In genomic region chr2:201261471-201261870, GRCh38 we compare ENCODE assay signal across 9 cellular contexts. TPM values are rescaled to one million over a fixed set of nuclear protein-coding genes. Genes with fewer than 3 reads are reported as not detected.
A peak's percentile ranks its signal among the peaks of the same experiment; 100 is the strongest.
DNase-seq lines count a peak whose midpoint lies in the region; ATAC-seq and TF ChIP-seq lines count a peak whose summit lies in the region.
"Had no signal": no experiment of that assay in that cellular context is flagged by ENCODE, and none has a peak within 500 bp of the region (broad histone marks: within the 10 kb centered on the region; RNA-seq: fewer than 3 reads in every experiment).

No MANE protein-coding gene starts in this region.

- peak; percentile 16 to 19 for ATAC-seq in CD4-positive, CD25-positive, alpha-beta regulatory T cell (ENCODE audit: low read depth in 2 of 2)
- ATAC-seq in HG02623 (IDR thresholded peaks at IDR 0.05; ENCODE audit: unreplicated experiment) (no peak), GM21515 (IDR thresholded peaks at IDR 0.05; ENCODE audit: unreplicated experiment) (no peak), GM18907 (IDR thresholded peaks at IDR 0.05; ENCODE audit: unreplicated experiment) (no peak)

- DNase-seq in CD4-positive, CD25-positive, alpha-beta regulatory T cell = peak; percentile 46 to 89 (median 59)
- peak; percentile 62 for DNase-seq in activated naive CD4-positive, alpha-beta T cell treated with Interleukin-2 at 50 U/mL for 16 hours
- DNase-seq in DMS153 treated with DMSO at 0.1 percent for 48 hours (lab: John Stamatoyannopoulos, UW; ENCODE audit: unreplicated experiment) = no peak

- peaks cover 85% of the 10 kb centered on the region for H3K4me1 ChIP-seq in CD4-positive, CD25-positive, alpha-beta regulatory T cell (ENCODE audit: control insufficient read depth, insufficient read depth, low read length, poor library complexity, severe bottlenecking)

- H3K4me2 ChIP-seq in SU-DHL-6 (ENCODE audit: low read depth, low read length, poor library complexity, severe bottlenecking) = peak overlapping the region; percentile 99

- peaks cover 9% of the 10 kb centered on the region for H3K27me3 Mint-ChIP-seq in CD4-positive, CD25-positive, alpha-beta regulatory T cell
- H3K27me3 Mint-ChIP-seq in nephron (ENCODE audit: low read depth) = no peaks in the 10 kb centered on the region

- H3K27me3 ChIP-seq in CD4-positive, CD25-positive, alpha-beta regulatory T cell (ENCODE audit: control insufficient read depth, insufficient read depth, low read length) = no peaks in the 10 kb centered on the region
- H3K27me3 ChIP-seq in SU-DHL-6 (ENCODE audit: low read length) = no peaks in the 10 kb centered on the region

- peak overlapping the region; percentile 100 for H3K4me3 ChIP-seq in CD4-positive, CD25-positive, alpha-beta regulatory T cell (ENCODE audit: low read depth, low read length)
- peak overlapping the region; percentile 72 for H3K4me3 ChIP-seq in SU-DHL-6 (ENCODE audit: insufficient read depth, low read length, poor library complexity, severe bottlenecking)

- peaks cover 19 to 80% (median 54%) of the 10 kb centered on the region in 4 donors for H3K4me1 Mint-ChIP-seq in CD4-positive, CD25-positive, alpha-beta regulatory T cell
- H3K4me1 Mint-ChIP-seq in nephron = peaks cover 31% of the 10 kb centered on the region

- H3K9me3 Mint-ChIP-seq in CD4-positive, CD25-positive, alpha-beta regulatory T cell = no peaks in the 10 kb centered on the region
- no peaks in the 10 kb centered on the region for H3K9me3 Mint-ChIP-seq in nephron

- peaks cover 5% of the 10 kb centered on the region for H3K36me3 ChIP-seq in CD4-positive, CD25-positive, alpha-beta regulatory T cell (ENCODE audit: control insufficient read depth, insufficient read depth, low read length)
- no peaks in the 10 kb centered on the region for H3K36me3 ChIP-seq in SU-DHL-6 (ENCODE audit: low read length)

- H3K36me3 Mint-ChIP-seq in CD4-positive, CD25-positive, alpha-beta regulatory T cell = peaks cover 25% of the 10 kb centered on the region
- H3K36me3 Mint-ChIP-seq in nephron (ENCODE audit: low read depth) = no peaks in the 10 kb centered on the region

- no peak overlapping the region for H2AFZ ChIP-seq in SU-DHL-6 (ENCODE audit: low read depth, low read length, severe bottlenecking)
- H2AFZ ChIP-seq: parathyroid adenoma had no signal

- peak overlapping the region; percentile 98 for H3K27ac ChIP-seq in CD4-positive, CD25-positive, alpha-beta regulatory T cell (ENCODE audit: insufficient read depth, low read length, poor library complexity, severe bottlenecking)
- H3K27ac ChIP-seq in SU-DHL-6 (ENCODE audit: low read depth, low read length) = peak overlapping the region; percentile 88
- H3K27ac ChIP-seq: parathyroid adenoma had no signal

- H3K9me2 ChIP-seq in SU-DHL-6 (replicated peaks; ENCODE audit: insufficient read depth, low read length) = no peaks in the 10 kb centered on the region

- peak overlapping the region; percentile 96 to 100 (median 98) for H3K4me3 Mint-ChIP-seq in CD4-positive, CD25-positive, alpha-beta regulatory T cell
- H3K4me3 Mint-ChIP-seq in nephron = peak overlapping the region in 2 of 3 experiments; percentile 7 to 13

- peak overlapping the region; percentile 66 for H3K9ac ChIP-seq in SU-DHL-6 (ENCODE audit: low read length)
- H3K9ac ChIP-seq: parathyroid adenoma had no signal

- H3F3A ChIP-seq in SU-DHL-6 (ENCODE audit: insufficient read depth) = peaks cover 30% of the 10 kb centered on the region

- H4K20me1 ChIP-seq in SU-DHL-6 (ENCODE audit: low read depth, low read length) = no peaks in the 10 kb centered on the region

- TF ChIP-seq CTCF in SU-DHL-6 (IDR thresholded peaks at IDR 0.05; ENCODE audit: insufficient read depth, low read length, poor library complexity, severe bottlenecking) (no peak), nephron (IDR thresholded peaks at IDR 0.05; ENCODE audit: unreplicated experiment in 3 of 3) (no peak)

- H3K27ac Mint-ChIP-seq in CD4-positive, CD25-positive, alpha-beta regulatory T cell = peak overlapping the region; percentile 93 to 100 (median 98)
- peak overlapping the region in 2 of 3 experiments; percentile 23 for H3K27ac Mint-ChIP-seq in nephron

- no peaks in the 10 kb centered on the region for H3K9me3 ChIP-seq in CD4-positive, CD25-positive, alpha-beta regulatory T cell (ENCODE audit: control insufficient read depth in 2 of 2, low read length in 2 of 2)
- H3K9me3 ChIP-seq in SU-DHL-6 (ENCODE audit: insufficient read depth, low read length) = no peaks in the 10 kb centered on the region

- peaks cover 59% of the 10 kb centered on the region for H3K79me2 ChIP-seq in SU-DHL-6 (ENCODE audit: insufficient read depth, low read length)
- H3K79me2 ChIP-seq: parathyroid adenoma had no signal

RNA-seq across cellular contexts. Expression of gene CASP8, which starts 1.1 kb away (rescaled TPM):
- total RNA-seq in CD4-positive, CD25-positive, alpha-beta regulatory T cell = 254 TPM
- polyA plus RNA-seq in CD4-positive, CD25-positive, alpha-beta regulatory T cell = 100 to 1,000 TPM in 1 of 4 donors, 10 to 100 TPM in 3; 63.8 to 112 (median 94.1) TPM

Comparison
In these comparisons a context has a peak if more than half of its experiments do, and no peak if none do; other contexts are left out.
1. ATAC-seq: peak in CD4-positive, CD25-positive, alpha-beta regulatory T cell (2 of 2); none in HG02623 (single experiment), GM21515 (single experiment) and GM18907 (single experiment).